Comparison of ENCODE assay signal across 16 cellular contexts in genomic region chr12:128076188-128076587, GRCh38.
DNase-seq lines count a peak whose midpoint lies in the region; ATAC-seq, FAIRE-seq and TF ChIP-seq lines count a peak whose summit lies in the region.
"Had no signal": no experiment of that assay in that cellular context is flagged by ENCODE, and none has a peak within 500 bp of the region (broad histone marks: within the 10 kb centered on the region; RNA-seq: fewer than 3 reads in every experiment).

No MANE protein-coding gene starts in this region.

- no peak overlapping the region for H2BK15ac ChIP-seq in mesendoderm (replicated peaks; ENCODE audit: low read depth)

- no peaks in the 10 kb centered on the region for H3K79me2 ChIP-seq in mesendoderm (ENCODE audit: control insufficient read depth, insufficient read depth, low read length)

- no peak for TF ChIP-seq POLR2A in sigmoid colon (IDR thresholded peaks at IDR 0.05)

- H2BK5ac ChIP-seq in mesendoderm (ENCODE audit: low read length) = no peak overlapping the region

- H3K4me1 ChIP-seq in mesendoderm (ENCODE audit: control insufficient read depth, low read depth, low read length) (no peaks in the 10 kb centered on the region), sigmoid colon (no peaks in the 10 kb centered on the region)
- H3K4me1 ChIP-seq: BLaER1 treated with 17β-estradiol and CSF1 and Interleukin-3, amounts not matched to agents 10 nM and 100 nM had no signal

- H2AK5ac ChIP-seq in mesendoderm (ENCODE audit: low read length) = no peak overlapping the region

- H3K36me3 ChIP-seq in MG63 (no peaks in the 10 kb centered on the region), bronchial epithelial cell (ENCODE audit: control insufficient read depth, insufficient read depth, low read length) (no peaks in the 10 kb centered on the region), mesendoderm (ENCODE audit: control insufficient read depth, insufficient read depth, low read length) (no peaks in the 10 kb centered on the region), sigmoid colon (no peaks in the 10 kb centered on the region)
- H3K36me3 ChIP-seq: BLaER1 treated with 17β-estradiol and CSF1 and Interleukin-3, amounts not matched to agents 10 nM and 100 nM had no signal

- ATAC-seq in GM18873 (IDR thresholded peaks at IDR 0.05; ENCODE audit: low FRiP score, unreplicated experiment) = no peak
- ATAC-seq in left ventricle myocardium superior = no peak
- no peak for ATAC-seq in HG03442 (IDR thresholded peaks at IDR 0.05; ENCODE audit: unreplicated experiment)
- ATAC-seq: esophagus mucosa had no signal

- no peak for FAIRE-seq in bronchial epithelial cell (lab: Jason Lieb, UNC)
- FAIRE-seq: GM18507 had no signal

- H3K23ac ChIP-seq in mesendoderm (ENCODE audit: low read length) = no peak overlapping the region

- H3K9ac ChIP-seq in mesendoderm (ENCODE audit: low read length) = no peak overlapping the region
- H3K9ac ChIP-seq: BLaER1 treated with 17β-estradiol and CSF1 and Interleukin-3, amounts not matched to agents 10 nM and 100 nM had no signal

- H4K5ac ChIP-seq in mesendoderm (ENCODE audit: low read length) = no peak overlapping the region

- no peak for TF ChIP-seq CTCF in AG10803 (conservative IDR thresholded peaks at IDR 0.05; ENCODE audit: low read length)
- TF ChIP-seq CTCF in bronchial epithelial cell (IDR thresholded peaks at IDR 0.05; ENCODE audit: insufficient read depth, low read length, severe bottlenecking) = no peak
- no peak for TF ChIP-seq CTCF in sigmoid colon (IDR thresholded peaks at IDR 0.05)

- WGBS in mesendoderm (ENCODE audit: extremely low coverage, insufficient coverage, low lambda C conversion rate) = no CpG with 5 or more reads among the region's 4 CpGs
- 56 to 78% methylated on average over 4 of the region's 4 CpGs for WGBS in sigmoid colon, 2 donors

- DNase-seq in AG10803 (ENCODE audit: low read depth) = peak; percentile 92
- peak; percentile 34 for DNase-seq in MG63
- DNase-seq in bronchial epithelial cell (ENCODE audit: low read depth) = peak; percentile 11
- DNase-seq in mesendoderm = peak; percentile 28
- DNase-seq in sigmoid colon = no peak
- no peak for DNase-seq in left ventricle myocardium superior
- DNase-seq: activated naive CD4-positive, alpha-beta T cell; NCI-H1694; NCI-H69; Right ventricle myocardium superior; stimulated activated CD4-positive, alpha-beta T cell treated with anti-CD3 and anti-CD28 coated beads, Interleukin-1b, Interleukin-23, amount 100 ng/mL, for 48 hours had no signal

- no peaks in the 10 kb centered on the region for H3K79me1 ChIP-seq in mesendoderm (ENCODE audit: low read length)

- no peak overlapping the region for H3K18ac ChIP-seq in mesendoderm (ENCODE audit: low read length)

- no peak overlapping the region for H2BK120ac ChIP-seq in mesendoderm (ENCODE audit: low read depth, low read length)

- H3K4me2 ChIP-seq in mesendoderm (ENCODE audit: low read length) = no peak overlapping the region
- H3K4me2 ChIP-seq: BLaER1 treated with 17β-estradiol and CSF1 and Interleukin-3, amounts not matched to agents 10 nM and 100 nM had no signal

- intact Hi-C loops in sigmoid colon (cut with DNase I) = no loop called here
- intact Hi-C loops in left ventricle myocardium superior (cut with micrococcal nuclease) = no loop called here

- H4K8ac ChIP-seq in mesendoderm (ENCODE audit: low read depth, low read length) = no peak overlapping the region

- H3K27me3 ChIP-seq in MG63 (no peaks in the 10 kb centered on the region), bronchial epithelial cell (ENCODE audit: control insufficient read depth, insufficient read depth, low read length) (no peaks in the 10 kb centered on the region), mesendoderm (ENCODE audit: insufficient read depth, low read length, poor library complexity) (no peaks in the 10 kb centered on the region), sigmoid colon (no peaks in the 10 kb centered on the region)
- H3K27me3 ChIP-seq: BLaER1 treated with 17β-estradiol and CSF1 and Interleukin-3, amounts not matched to agents 10 nM and 100 nM had no signal

- H3K4ac ChIP-seq in mesendoderm (ENCODE audit: low read depth, low read length) = no peak overlapping the region

- no peak overlapping the region for H3K56ac ChIP-seq in mesendoderm (ENCODE audit: low read length)

- no peak for TF ChIP-seq EP300 in sigmoid colon (IDR thresholded peaks at IDR 0.05)

- H3K9me3 ChIP-seq in MG63 (no peaks in the 10 kb centered on the region), sigmoid colon (no peaks in the 10 kb centered on the region)

- H3K27ac ChIP-seq in mesendoderm (ENCODE audit: low read depth, low read length) (no peak overlapping the region), sigmoid colon (no peak overlapping the region)
- H3K27ac ChIP-seq: BLaER1 treated with 17β-estradiol and CSF1 and Interleukin-3, amounts not matched to agents 10 nM and 100 nM had no signal

- H3K4me3 ChIP-seq in AG10803 (ENCODE audit: low read length) (no peak overlapping the region), MG63 (no peak overlapping the region), bronchial epithelial cell (ENCODE audit: low read depth, low read length) (no peak overlapping the region), mesendoderm (ENCODE audit: low read length) (no peak overlapping the region), sigmoid colon (no peak overlapping the region)
- H3K4me3 ChIP-seq: BLaER1 treated with 17β-estradiol and CSF1 and Interleukin-3, amounts not matched to agents 10 nM and 100 nM had no signal

Comparison
In these comparisons a context has a peak if more than half of its experiments do, and no peak if none do; other contexts are left out.
1. DNase-seq: peak in AG10803 (single experiment), MG63 (single experiment), bronchial epithelial cell (single experiment) and mesendoderm (single experiment); none in sigmoid colon (single experiment) and left ventricle myocardium superior (single experiment).